ENCODE assay signal across 8 cellular contexts in the genomic region with DNA sequence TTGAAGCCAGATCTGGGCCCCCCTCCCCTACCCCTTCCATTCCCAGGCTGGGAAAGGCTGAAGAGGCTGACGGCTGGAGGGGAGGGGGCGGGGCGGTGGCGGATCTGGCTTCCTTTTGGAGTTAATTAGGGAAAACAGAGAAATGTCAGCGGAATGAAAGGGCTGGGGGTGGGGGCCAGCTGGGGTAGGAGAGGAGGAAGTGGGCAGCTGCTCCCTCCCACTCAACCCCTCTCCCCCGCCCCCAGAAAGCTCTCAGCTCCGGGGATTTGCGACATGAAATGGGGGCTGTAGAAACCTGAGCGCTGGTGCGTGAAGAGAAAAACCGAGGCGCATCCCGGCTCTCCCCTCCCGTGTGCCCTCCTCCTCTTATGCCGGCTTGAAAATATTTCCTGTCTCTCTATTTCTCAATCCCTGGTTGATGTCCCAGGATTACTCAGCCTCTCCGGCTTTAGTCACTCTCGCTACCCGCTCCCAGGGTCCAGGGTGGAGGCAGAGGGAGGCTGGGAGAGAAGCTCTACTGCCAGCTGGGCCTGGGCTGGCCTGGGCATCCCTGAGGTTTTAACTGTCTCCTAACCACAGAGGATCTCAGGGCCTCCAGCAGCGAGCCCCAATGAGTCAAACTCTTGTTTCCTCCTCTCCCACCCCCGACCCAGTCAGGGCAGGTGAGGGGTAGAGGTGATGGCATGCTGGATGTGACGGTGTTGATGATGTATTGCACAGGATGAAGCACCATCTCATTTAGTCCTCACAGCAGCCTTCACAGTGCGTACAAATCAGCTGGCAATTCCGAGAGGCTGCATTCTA. TPM values are rescaled to one million over a fixed set of nuclear protein-coding genes. Genes with fewer than 3 reads are reported as not detected.
DNase-seq lines count a peak whose midpoint lies in the region; ATAC-seq, FAIRE-seq and TF ChIP-seq lines count a peak whose summit lies in the region.

No MANE protein-coding gene starts in this region.

- H3K4me3 ChIP-seq in endothelial cell of umbilical vein (replicated peaks in 1 of 3; ENCODE audit: insufficient read depth in 1 of 3, low read depth in 1 of 3, low read length in 3 of 3): peak overlapping the region in 2 of 3 experiments; percentile 18 to 26

- ATAC-seq in GM19463 (IDR thresholded peaks at IDR 0.05; ENCODE audit: unreplicated experiment): peak; percentile 9
- ATAC-seq in HG03135 (IDR thresholded peaks at IDR 0.05; ENCODE audit: unreplicated experiment): no peak

- H3K27me3 ChIP-seq in endothelial cell of umbilical vein (ENCODE audit: control insufficient read depth in 2 of 2, insufficient read depth in 2 of 2, low read length in 2 of 2): no peaks in the 10 kb centered on the region

- H3K4me1 ChIP-seq in endothelial cell of umbilical vein (ENCODE audit: control insufficient read depth, extremely low read depth, insufficient read depth, low read length): peaks cover 23% of the 10 kb centered on the region

- intact Hi-C loops in endothelial cell of umbilical vein (cut with micrococcal nuclease): loop anchor here (1.0 to 2.0 kb wide), 2 partner anchors 24 to 48 kb away; partner anchors contain the start of gene PCDHGC4

- CTCF ChIA-PET in endothelial cell of umbilical vein (lab: Charles Lee): interaction anchor here (0.9 to 9.8 kb wide), 10 partner anchors 13 to 91 kb away, joined by 3 to 158 read pairs (median 6); partner anchors contain the start of genes PCDHGA11, PCDHGA12, PCDHGB7 and PCDHGC3

- dilution Hi-C loops in endothelial cell of umbilical vein (cut with MboI; ENCODE audit: extremely low pct_ligation_motif_present, low sequenced_read_pairs): no loop called here

- no peak for TF ChIP-seq POLR2A in endothelial cell of umbilical vein (IDR thresholded peaks at IDR 0.05; ENCODE audit: low read depth, low read length)

- H2AFZ ChIP-seq in endothelial cell of umbilical vein (ENCODE audit: low read depth, low read length): peak overlapping the region; percentile 52

- TF ChIP-seq CTCF in endothelial cell of umbilical vein (IDR thresholded peaks at IDR 0.05; ENCODE audit: extremely low read depth in 1 of 2, insufficient read depth in 1 of 2, low read depth in 1 of 2, low read length in 2 of 2): no peak

- no peaks in the 10 kb centered on the region for H3K9me3 ChIP-seq in endothelial cell of umbilical vein (replicated peaks; ENCODE audit: control insufficient read depth, insufficient read depth, low read length)

- POLR2A ChIA-PET in endothelial cell of umbilical vein (lab: Charles Lee): interaction anchor here (0.8 kb wide), 1 partner anchor 79 kb away, joined by 5 read pairs; the partner anchor contains the start of gene PCDHGA12

- no peaks in the 10 kb centered on the region for H3K9me1 ChIP-seq in endothelial cell of umbilical vein (replicated peaks; ENCODE audit: control insufficient read depth, extremely low read depth, insufficient read depth, low read length)

- no peaks in the 10 kb centered on the region for H4K20me1 ChIP-seq in endothelial cell of umbilical vein (replicated peaks; ENCODE audit: control insufficient read depth, extremely low read depth, insufficient read depth, low read length)

- H3K9ac ChIP-seq in endothelial cell of umbilical vein (replicated peaks; ENCODE audit: extremely low read depth, insufficient read depth, low read length): no peak overlapping the region

- H3K36me3 ChIP-seq in endothelial cell of umbilical vein (ENCODE audit: control insufficient read depth in 2 of 2, extremely low read depth in 1 of 2, insufficient read depth in 2 of 2, low read length in 2 of 2): peaks cover 0 to 8% of the 10 kb centered on the region in 2 experiments

- no TSS peak for BruUV-seq in endothelial cell of umbilical vein (replicated peaks; lab: Mats Ljungman, UMichigan)

- peak; percentile 78 for FAIRE-seq in endothelial cell of umbilical vein (lab: Jason Lieb, UNC)

- H3K79me2 ChIP-seq in endothelial cell of umbilical vein (ENCODE audit: control insufficient read depth, insufficient read depth, low read length): no peaks in the 10 kb centered on the region

- peak overlapping the region; percentile 13 for H3K4me2 ChIP-seq in endothelial cell of umbilical vein (ENCODE audit: insufficient read depth, low read length)

- DNase-seq in A172 (ENCODE audit: low spot score) (peak; percentile 93), endothelial cell of umbilical vein (ENCODE audit: low read depth, low spot score) (peak; percentile 73), myocyte (ENCODE audit: low read depth) (peak; percentile 96), HuH-7 (ENCODE audit: low spot score) (no peak), cortex of kidney (lab: John Stamatoyannopoulos, UW) (no peak)

- H3K27ac ChIP-seq in endothelial cell of umbilical vein (ENCODE audit: insufficient read depth, low read depth, low read length): peak overlapping the region; percentile 16

TF ChIP-seq in PFSK-1, 5 proteins besides CTCF, POLR2A, EP300 and RAD21 (continues in another document):
- no peak for TF ChIP-seq FOXP2 (optimal IDR thresholded peaks at IDR 0.05; ENCODE audit: borderline replicate concordance, extremely low read depth, extremely low read length, insufficient read depth)
- peak; percentile 24; the same call in 1 of the 2 replicates for TF ChIP-seq POLR2AphosphoS5 (IDR thresholded peaks at IDR 0.05; ENCODE audit: low read depth, low read length)

TF ChIP-seq in endothelial cell of umbilical vein, 7 proteins besides CTCF, POLR2A, EP300 and RAD21:
- TF ChIP-seq FOS (IDR thresholded peaks at IDR 0.05; ENCODE audit: borderline replicate concordance, insufficient read depth, low read length): peak; percentile 38
- TF ChIP-seq MYC (IDR thresholded peaks at IDR 0.05; ENCODE audit: low read depth, low read length): no peak

RNA-seq across cellular contexts. Expression of gene PCDHGC5, which starts 20.1 kb away (rescaled TPM):
- total RNA-seq in A172 (2014; rRNA removed; shearing (Covaris generic)): 1.1 and 3.7 TPM in 2 replicates
- polyA plus RNA-seq in PFSK-1 (2012; ENCODE audit: insufficient read length, low read depth): 0.89 TPM
- 0.60 and 1.2 TPM in 2 replicates for total RNA-seq in endothelial cell of umbilical vein
- polyA plus RNA-seq in endothelial cell of umbilical vein: 0.21 and 0.48 TPM in 2 replicates
- 0.01 and 0.06 TPM in 2 replicates for polyA plus RNA-seq in endothelial cell of umbilical vein (2011; cell fraction: cytosol; rRNA removed)
- polyA plus RNA-seq in endothelial cell of umbilical vein (2011; cell fraction: nucleus; rRNA removed): 2.4 and 3.9 TPM in 2 replicates
- 0.08 TPM in 1 of 2 replicates, not detected in the other for polyA plus RNA-seq in endothelial cell of umbilical vein (2012)
- 4.8 and 6.1 TPM in 2 replicates for polyA minus RNA-seq in endothelial cell of umbilical vein
- not detected for polyA minus RNA-seq in endothelial cell of umbilical vein (2011; cell fraction: cytosol; rRNA and poly(A)+ RNA removed)
- polyA minus RNA-seq in endothelial cell of umbilical vein (2011; cell fraction: nucleus; rRNA and poly(A)+ RNA removed): 7.8 and 9.1 TPM in 2 replicates
- 2.0 and 2.6 TPM in 2 replicates for total RNA-seq in myocyte
- polyA plus RNA-seq in myocyte (2012): 2.8 TPM

RNA-seq across cellular contexts. Expression of gene PCDHGC4, which starts 24.2 kb away (rescaled TPM):
- total RNA-seq in A172 (2014; rRNA removed; shearing (Covaris generic)): 0.22 TPM in 1 of 2 replicates, not detected in the other
- 0.51 TPM for polyA plus RNA-seq in PFSK-1 (2012; ENCODE audit: insufficient read length, low read depth)
- total RNA-seq in endothelial cell of umbilical vein (0.90 and 2.1 TPM in 2 replicates), myocyte (2.0 and 3.6 TPM in 2 replicates)
- 0.25 and 0.32 TPM in 2 replicates for polyA plus RNA-seq in endothelial cell of umbilical vein
- polyA plus RNA-seq in endothelial cell of umbilical vein (2011; cell fraction: cytosol; rRNA removed): 0.06 and 0.11 TPM in 2 replicates
- polyA plus RNA-seq in endothelial cell of umbilical vein (2011; cell fraction: nucleus; rRNA removed): 1.8 and 2.4 TPM in 2 replicates
- 0.05 TPM in 1 of 2 replicates, not detected in the other for polyA plus RNA-seq in endothelial cell of umbilical vein (2012)
- polyA minus RNA-seq in endothelial cell of umbilical vein: 4.3 and 5.5 TPM in 2 replicates
- not detected for polyA minus RNA-seq in endothelial cell of umbilical vein (2011; cell fraction: cytosol; rRNA and poly(A)+ RNA removed)
- polyA minus RNA-seq in endothelial cell of umbilical vein (2011; cell fraction: nucleus; rRNA and poly(A)+ RNA removed): 9.6 and 9.7 TPM in 2 replicates
- 0.82 TPM for polyA plus RNA-seq in myocyte (2012)

RNA-seq across cellular contexts. Expression of gene PCDHGC3, which starts 33.2 kb away (rescaled TPM):
- 46.6 and 51.7 TPM in 2 replicates for total RNA-seq in A172 (2014; rRNA removed; shearing (Covaris generic))
- polyA plus RNA-seq in PFSK-1 (2012; ENCODE audit: insufficient read length, low read depth): 81.2 TPM
- 25.4 and 36.1 TPM in 2 replicates for total RNA-seq in endothelial cell of umbilical vein
- polyA plus RNA-seq in endothelial cell of umbilical vein: 9.2 and 14.9 TPM in 2 replicates
- 21.8 and 23.9 TPM in 2 replicates for polyA plus RNA-seq in endothelial cell of umbilical vein (2011; cell fraction: cytosol; rRNA removed)
- 4.5 and 4.7 TPM in 2 replicates for polyA plus RNA-seq in endothelial cell of umbilical vein (2011; cell fraction: nucleus; rRNA removed)
- polyA plus RNA-seq in endothelial cell of umbilical vein (2012): 15.4 and 21.2 TPM in 2 replicates
- 8.1 and 12.1 TPM in 2 replicates for polyA minus RNA-seq in endothelial cell of umbilical vein
- polyA minus RNA-seq in endothelial cell of umbilical vein (2011; cell fraction: cytosol; rRNA and poly(A)+ RNA removed): not detected
- polyA minus RNA-seq in endothelial cell of umbilical vein (2011; cell fraction: nucleus; rRNA and poly(A)+ RNA removed): 12.4 and 15.4 TPM in 2 replicates
- 137 and 170 TPM in 2 replicates for total RNA-seq in myocyte
- polyA plus RNA-seq in myocyte (2012): 95.7 TPM

Comparison
In these comparisons a context has a peak if more than half of its experiments do, and no peak if none do; other contexts are left out.
1. DNase-seq: peak in A172 (single experiment), endothelial cell of umbilical vein (single experiment) and myocyte (single experiment); none in HuH-7 (single experiment) and cortex of kidney (single experiment).